24 cellular contexts compared by ENCODE assay signal in the genomic region with DNA sequence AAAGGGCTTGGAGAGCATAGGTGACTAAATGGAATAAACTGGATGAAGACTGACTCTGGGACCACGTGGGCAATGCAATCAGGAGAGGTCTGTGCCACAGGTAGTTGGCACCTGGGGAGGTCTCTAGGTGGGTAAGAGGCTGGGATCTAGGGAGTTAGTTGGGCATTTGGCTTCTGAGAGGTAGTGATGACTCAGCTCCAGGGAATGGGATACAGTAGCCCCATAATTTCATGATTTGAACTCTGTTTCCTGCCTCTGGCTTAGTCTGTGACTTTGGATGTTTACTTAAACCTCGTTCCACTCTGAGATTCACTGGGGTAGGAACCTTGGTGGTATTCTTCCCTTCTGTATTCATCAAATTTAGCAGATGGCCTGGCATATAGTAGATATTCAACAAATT.
"Had no signal": no experiment of that assay in that cellular context is flagged by ENCODE, and none has a peak within 500 bp of the region (broad histone marks: within the 10 kb centered on the region; RNA-seq: fewer than 3 reads in every experiment).

No MANE protein-coding gene starts in this region.

- H3K4me3 Mint-ChIP-seq: dendritic cell treated with granulocyte-macrophage colony-stimulating factor and Interleukin-4, amounts not matched to agents 40 ng/mL and 50 ng/mL, for 4 days; mesothelial cell of epicardium; naive B cell; natural killer cell treated with Interleukin-12 subunit alpha and Interleukin-12 subunit beta and Interleukin-15 and Interleukin-18, amount 100 ng/mL, for 72 hours; neural crest cell; stimulated activated naive B cell treated with anti-CD40 and anti-IgM and Interleukin-4, amounts not matched to agents 10 μg/mL and 1 μg/mL and 100 μg/mL, for 72 hours; stimulated activated naive CD8-positive, alpha-beta T cell treated with anti-CD3 and anti-CD28 coated beads, Interleukin-15, Interleukin-2, amounts not matched to agents 100 ng/mL and 50 ng/mL, for 24 hours had no signal

- H3K27me3 Mint-ChIP-seq: dendritic cell treated with granulocyte-macrophage colony-stimulating factor and Interleukin-4, amounts not matched to agents 40 ng/mL and 50 ng/mL, for 4 days; natural killer cell treated with Interleukin-12 subunit alpha and Interleukin-12 subunit beta and Interleukin-15 and Interleukin-18, amount 100 ng/mL, for 72 hours; progenitor cell of endocrine pancreas; stimulated activated naive B cell treated with anti-CD40 and anti-IgM and Interleukin-4, amounts not matched to agents 10 μg/mL and 1 μg/mL and 100 μg/mL, for 72 hours; stimulated activated naive CD8-positive, alpha-beta T cell treated with anti-CD3 and anti-CD28 coated beads, Interleukin-15, Interleukin-2, amounts not matched to agents 100 ng/mL and 50 ng/mL, for 24 hours had no signal

- DNase-seq: colonic mucosa; effector CD8-positive, alpha-beta T cell; erythroblast; esophagus squamous epithelium; head of caudate nucleus; left cardiac atrium; left lung; mesenchymal stem cell; mucosa of descending colon; naive B cell; right lobe of liver; small intestine; stimulated activated CD4-positive, alpha-beta T cell treated with anti-CD3 and anti-CD28 coated beads, Interleukin-15, amount 100 ng/mL, for 24 hours; stimulated activated CD4-positive, alpha-beta T cell treated with anti-CD3 and anti-CD28 coated beads, Interleukin-2, amount 100 ng/mL, for 48 hours; stimulated activated naive B cell treated with anti-CD40 and anti-IgM and Interleukin-4, amounts not matched to agents 10 μg/mL and 1 μg/mL and 100 μg/mL, for 72 hours; upper lobe of right lung had no signal

- H3K4me1 Mint-ChIP-seq: mesothelial cell of epicardium; naive B cell; stimulated activated naive B cell treated with anti-CD40 and anti-IgM and Interleukin-4, amounts not matched to agents 10 μg/mL and 1 μg/mL and 100 μg/mL, for 72 hours had no signal

- ATAC-seq: left cardiac atrium; left lung; mucosa of descending colon; natural killer cell treated with Interleukin-12 subunit alpha and Interleukin-12 subunit beta and Interleukin-15 and Interleukin-18, amount 100 ng/mL, for 72 hours; right lobe of liver; stimulated activated naive B cell treated with anti-CD40 and anti-IgM and Interleukin-4, amounts not matched to agents 10 μg/mL and 1 μg/mL and 100 μg/mL, for 72 hours; upper lobe of right lung had no signal

- H3K4me3 ChIP-seq: colonic mucosa, esophagus squamous epithelium, left lung, mucosa of descending colon, right lobe of liver, thoracic aorta, tibial nerve, upper lobe of right lung had no signal

- H3K9me3 Mint-ChIP-seq: dendritic cell treated with granulocyte-macrophage colony-stimulating factor and Interleukin-4, amounts not matched to agents 40 ng/mL and 50 ng/mL, for 4 days; mesothelial cell of epicardium; neural crest cell; stimulated activated naive B cell treated with anti-CD40 and anti-IgM and Interleukin-4, amounts not matched to agents 10 μg/mL and 1 μg/mL and 100 μg/mL, for 72 hours; stimulated activated naive CD8-positive, alpha-beta T cell treated with anti-CD3 and anti-CD28 coated beads, Interleukin-15, Interleukin-2, amounts not matched to agents 100 ng/mL and 50 ng/mL, for 24 hours had no signal

- H3K36me3 Mint-ChIP-seq: mesothelial cell of epicardium; naive B cell; natural killer cell treated with Interleukin-12 subunit alpha and Interleukin-12 subunit beta and Interleukin-15 and Interleukin-18, amount 100 ng/mL, for 72 hours; stimulated activated naive B cell treated with anti-CD40 and anti-IgM and Interleukin-4, amounts not matched to agents 10 μg/mL and 1 μg/mL and 100 μg/mL, for 72 hours had no signal

- H3K27ac Mint-ChIP-seq: dendritic cell treated with granulocyte-macrophage colony-stimulating factor and Interleukin-4, amounts not matched to agents 40 ng/mL and 50 ng/mL, for 4 days; mesothelial cell of epicardium; natural killer cell treated with Interleukin-12 subunit alpha and Interleukin-12 subunit beta and Interleukin-15 and Interleukin-18, amount 100 ng/mL, for 72 hours; progenitor cell of endocrine pancreas; stimulated activated naive B cell treated with anti-CD40 and anti-IgM and Interleukin-4, amounts not matched to agents 10 μg/mL and 1 μg/mL and 100 μg/mL, for 72 hours; stimulated activated naive CD8-positive, alpha-beta T cell treated with anti-CD3 and anti-CD28 coated beads, Interleukin-15, Interleukin-2, amounts not matched to agents 100 ng/mL and 50 ng/mL, for 24 hours had no signal
